In the genomic region with DNA sequence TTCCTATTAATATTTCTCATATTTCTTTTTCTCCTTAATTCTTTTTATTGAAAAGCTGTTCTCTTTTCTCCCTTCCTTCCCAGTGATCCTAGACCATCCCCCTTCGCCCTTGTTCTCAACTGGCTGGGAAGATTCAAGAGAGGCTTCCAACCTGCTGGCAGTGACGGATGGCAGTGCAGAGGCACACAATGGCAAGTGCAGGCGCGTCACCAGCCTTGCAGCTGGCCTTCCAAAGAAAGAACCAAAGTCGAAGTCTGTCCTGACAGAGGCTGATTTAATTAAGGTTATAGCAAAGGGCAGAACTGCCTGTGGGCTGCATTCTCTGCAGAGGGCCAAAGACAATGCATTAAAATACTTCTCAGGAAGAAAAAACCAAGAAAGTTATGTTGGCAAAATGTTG, we compare ENCODE assay signal across 10 cellular contexts. TPM values are rescaled to one million over a fixed set of nuclear protein-coding genes. Genes with fewer than 3 reads are reported as not detected.
DNase-seq lines count a peak whose midpoint lies in the region; ATAC-seq and TF ChIP-seq lines count a peak whose summit lies in the region.
"Had no signal": no experiment of that assay in that cellular context is flagged by ENCODE, and none has a peak within 500 bp of the region (broad histone marks: within the 10 kb centered on the region; RNA-seq: fewer than 3 reads in every experiment).

No MANE protein-coding gene starts in this region.

- ATAC-seq in SK-N-SH treated with all-trans-retinoic acid at 6 μM for 48 hours, result no peak; the same call in 2 of the 3 replicates
- ATAC-seq: sciatic nerve had no signal

- POLR2A ChIA-PET in SK-N-SH (lab: Yijun Ruan, JAX), result no interaction called here

- no peak for TF ChIP-seq EP300 in SK-N-SH (IDR thresholded peaks at IDR 0.05; ENCODE audit: borderline replicate concordance in 1 of 2, low read depth in 1 of 2, low read length in 1 of 2)

- H3K27me3 ChIP-seq in SK-N-SH (ENCODE audit: insufficient read depth) (no peaks in the 10 kb centered on the region), prostate gland (replicated peaks; ENCODE audit: insufficient read depth) (no peaks in the 10 kb centered on the region)

- no peak for TF ChIP-seq CTCF in SK-N-SH (IDR thresholded peaks at IDR 0.05)
- no peak for TF ChIP-seq CTCF in prostate gland (IDR thresholded peaks at IDR 0.05)

- no peaks in the 10 kb centered on the region for H4K20me1 ChIP-seq in SK-N-SH (ENCODE audit: insufficient read depth)

- no peaks in the 10 kb centered on the region for H3K9me2 ChIP-seq in SK-N-SH

- H3K4me1 ChIP-seq in SK-N-SH (ENCODE audit: control insufficient read depth in 1 of 2, insufficient read depth in 2 of 2, low read depth in 1 of 2, low read length in 1 of 2) (peaks cover 0 to 44% of the 10 kb centered on the region in 2 experiments; a peak in 3 of 4 replicates), prostate gland (replicated peaks) (peaks cover 8% of the 10 kb centered on the region)

- peaks cover 17% of the 10 kb centered on the region for H3F3A ChIP-seq in SK-N-SH (replicated peaks; ENCODE audit: insufficient read depth)

- intact Hi-C loops in prostate gland (cut with DNase I), result loop anchor here (10.0 kb wide), 1 partner anchor 156 kb away; no protein-coding TSS in a partner anchor

- H3K27ac ChIP-seq in SK-N-SH (ENCODE audit: low read depth in 2 of 2, low read length in 1 of 2) (peak overlapping the region in 1 of 2 experiments; percentile 28; a peak in 2 of 4 replicates), prostate gland (peak overlapping the region in 1 of 2 donors; percentile 19)
- H3K27ac ChIP-seq: SK-N-MC had no signal

- H3K36me3 ChIP-seq in SK-N-SH (replicated peaks in 1 of 2; ENCODE audit: control insufficient read depth in 1 of 2, insufficient read depth in 2 of 2, low read length in 1 of 2) (no peaks in the 10 kb centered on the region), prostate gland (no peaks in the 10 kb centered on the region)

- CTCF ChIA-PET in SK-N-SH (lab: Yijun Ruan, JAX), result no interaction called here

- peaks cover 66% of the 10 kb centered on the region for H3K79me2 ChIP-seq in SK-N-SH (ENCODE audit: insufficient read depth)

- no peak for TF ChIP-seq RAD21 in SK-N-SH (IDR thresholded peaks at IDR 0.05; ENCODE audit: low read length)

- H3K9ac ChIP-seq in SK-N-SH, result no peak overlapping the region

- no peaks in the 10 kb centered on the region for H3K9me3 ChIP-seq in SK-N-SH
- H3K9me3 ChIP-seq in prostate gland, result no peaks in the 10 kb centered on the region

- WGBS in SK-N-SH (ENCODE audit: low lambda C conversion rate), result 21% methylated on average over 5 of the region's 5 CpGs
- WGBS in prostate gland, result 43% methylated on average over 5 of the region's 5 CpGs

- no peak for TF ChIP-seq POLR2A in prostate gland (IDR thresholded peaks at IDR 0.05)

- H2AFZ ChIP-seq in SK-N-SH (ENCODE audit: low read depth), result no peak overlapping the region

- peak overlapping the region; percentile 45; the same call in 1 of the 2 replicates for H3K4me2 ChIP-seq in SK-N-SH

- no peak for DNase-seq in SK-N-SH
- peak; percentile 35 for DNase-seq in NCI-H345 treated with DMSO at 0.1 percent for 48 hours (lab: John Stamatoyannopoulos, UW; ENCODE audit: unreplicated experiment)
- DNase-seq in globus pallidus (ENCODE audit: low spot score), result peak; percentile 17
- DNase-seq in pons (ENCODE audit: low spot score), result peak; percentile 29
- DNase-seq in prostate gland (ENCODE audit: low spot score), result no peak
- no peak for DNase-seq in DMS114 treated with DMSO at 0.1 percent for 48 hours (lab: John Stamatoyannopoulos, UW; ENCODE audit: unreplicated experiment)
- DNase-seq in NCI-H524 (lab: John Stamatoyannopoulos, UW), result no peak

- H3K4me3 ChIP-seq in SK-N-SH (ENCODE audit: low read depth in 2 of 2, low read length in 1 of 2) (no peak overlapping the region), prostate gland (no peak overlapping the region)
- H3K4me3 ChIP-seq: SK-N-MC had no signal

TF ChIP-seq in SK-N-SH, 30 proteins besides CTCF, POLR2A, EP300 and RAD21:
- TF ChIP-seq, protein P1, sequence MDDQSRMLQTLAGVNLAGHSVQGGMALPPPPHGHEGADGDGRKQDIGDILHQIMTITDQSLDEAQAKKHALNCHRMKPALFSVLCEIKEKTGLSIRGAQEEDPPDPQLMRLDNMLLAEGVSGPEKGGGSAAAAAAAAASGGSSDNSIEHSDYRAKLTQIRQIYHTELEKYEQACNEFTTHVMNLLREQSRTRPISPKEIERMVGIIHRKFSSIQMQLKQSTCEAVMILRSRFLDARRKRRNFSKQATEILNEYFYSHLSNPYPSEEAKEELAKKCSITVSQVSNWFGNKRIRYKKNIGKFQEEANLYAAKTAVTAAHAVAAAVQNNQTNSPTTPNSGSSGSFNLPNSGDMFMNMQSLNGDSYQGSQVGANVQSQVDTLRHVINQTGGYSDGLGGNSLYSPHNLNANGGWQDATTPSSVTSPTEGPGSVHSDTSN (IDR thresholded peaks at IDR 0.05), result 0 out of 2 replicates have a peak, but pooled peaks have one; percentile 11
- TF ChIP-seq MEF2A (IDR thresholded peaks at IDR 0.05; ENCODE audit: borderline replicate concordance, low read depth), result no peak

TF ChIP-seq in SK-N-SH treated with all-trans-retinoic acid at 6 μM for 48 hours, 23 proteins besides CTCF, POLR2A, EP300 and RAD21 (continues in another document):
- TF ChIP-seq ZFP3 (CRISPR knock-in tag; IDR thresholded peaks at IDR 0.05) (no peak), TOX (CRISPR knock-in tag; IDR thresholded peaks at IDR 0.05; ENCODE audit: borderline replicate concordance) (no peak), RARB (CRISPR knock-in tag; IDR thresholded peaks at IDR 0.05) (no peak), TCF4 (CRISPR knock-in tag; IDR thresholded peaks at IDR 0.05; ENCODE audit: borderline replicate concordance) (no peak), OSR1 (CRISPR knock-in tag; IDR thresholded peaks at IDR 0.05) (no peak), ZC3H10 (CRISPR knock-in tag; IDR thresholded peaks at IDR 0.05) (no peak), CSDC2 (CRISPR knock-in tag; IDR thresholded peaks at IDR 0.05) (no peak), ZNF70 (CRISPR knock-in tag; IDR thresholded peaks at IDR 0.05) (no peak), ESRRG (CRISPR knock-in tag; IDR thresholded peaks at IDR 0.05) (no peak), ZNF565 (CRISPR knock-in tag; conservative IDR thresholded peaks at IDR 0.05; ENCODE audit: low read depth) (no peak), PPARA (CRISPR knock-in tag; IDR thresholded peaks at IDR 0.05; ENCODE audit: borderline replicate concordance) (no peak), BACH2 (CRISPR knock-in tag; IDR thresholded peaks at IDR 0.05; ENCODE audit: borderline replicate concordance) (no peak), SNAI2 (CRISPR knock-in tag; IDR thresholded peaks at IDR 0.05) (no peak), ZFP30 (CRISPR knock-in tag; IDR thresholded peaks at IDR 0.05) (no peak)
- TF ChIP-seq, protein P2, sequence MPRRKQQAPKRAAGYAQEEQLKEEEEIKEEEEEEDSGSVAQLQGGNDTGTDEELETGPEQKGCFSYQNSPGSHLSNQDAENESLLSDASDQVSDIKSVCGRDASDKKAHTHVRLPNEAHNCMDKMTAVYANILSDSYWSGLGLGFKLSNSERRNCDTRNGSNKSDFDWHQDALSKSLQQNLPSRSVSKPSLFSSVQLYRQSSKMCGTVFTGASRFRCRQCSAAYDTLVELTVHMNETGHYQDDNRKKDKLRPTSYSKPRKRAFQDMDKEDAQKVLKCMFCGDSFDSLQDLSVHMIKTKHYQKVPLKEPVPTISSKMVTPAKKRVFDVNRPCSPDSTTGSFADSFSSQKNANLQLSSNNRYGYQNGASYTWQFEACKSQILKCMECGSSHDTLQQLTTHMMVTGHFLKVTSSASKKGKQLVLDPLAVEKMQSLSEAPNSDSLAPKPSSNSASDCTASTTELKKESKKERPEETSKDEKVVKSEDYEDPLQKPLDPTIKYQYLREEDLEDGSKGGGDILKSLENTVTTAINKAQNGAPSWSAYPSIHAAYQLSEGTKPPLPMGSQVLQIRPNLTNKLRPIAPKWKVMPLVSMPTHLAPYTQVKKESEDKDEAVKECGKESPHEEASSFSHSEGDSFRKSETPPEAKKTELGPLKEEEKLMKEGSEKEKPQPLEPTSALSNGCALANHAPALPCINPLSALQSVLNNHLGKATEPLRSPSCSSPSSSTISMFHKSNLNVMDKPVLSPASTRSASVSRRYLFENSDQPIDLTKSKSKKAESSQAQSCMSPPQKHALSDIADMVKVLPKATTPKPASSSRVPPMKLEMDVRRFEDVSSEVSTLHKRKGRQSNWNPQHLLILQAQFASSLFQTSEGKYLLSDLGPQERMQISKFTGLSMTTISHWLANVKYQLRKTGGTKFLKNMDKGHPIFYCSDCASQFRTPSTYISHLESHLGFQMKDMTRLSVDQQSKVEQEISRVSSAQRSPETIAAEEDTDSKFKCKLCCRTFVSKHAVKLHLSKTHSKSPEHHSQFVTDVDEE (CRISPR knock-in tag; IDR thresholded peaks at IDR 0.05), result no peak
- TF ChIP-seq, protein P3, sequence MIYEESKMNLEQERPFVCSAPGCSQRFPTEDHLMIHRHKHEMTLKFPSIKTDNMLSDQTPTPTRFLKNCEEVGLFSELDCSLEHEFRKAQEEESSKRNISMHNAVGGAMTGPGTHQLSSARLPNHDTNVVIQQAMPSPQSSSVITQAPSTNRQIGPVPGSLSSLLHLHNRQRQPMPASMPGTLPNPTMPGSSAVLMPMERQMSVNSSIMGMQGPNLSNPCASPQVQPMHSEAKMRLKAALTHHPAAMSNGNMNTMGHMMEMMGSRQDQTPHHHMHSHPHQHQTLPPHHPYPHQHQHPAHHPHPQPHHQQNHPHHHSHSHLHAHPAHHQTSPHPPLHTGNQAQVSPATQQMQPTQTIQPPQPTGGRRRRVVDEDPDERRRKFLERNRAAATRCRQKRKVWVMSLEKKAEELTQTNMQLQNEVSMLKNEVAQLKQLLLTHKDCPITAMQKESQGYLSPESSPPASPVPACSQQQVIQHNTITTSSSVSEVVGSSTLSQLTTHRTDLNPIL (CRISPR knock-in tag; IDR thresholded peaks at IDR 0.05; ENCODE audit: low read depth), result no peak
- TF ChIP-seq, protein P4, sequence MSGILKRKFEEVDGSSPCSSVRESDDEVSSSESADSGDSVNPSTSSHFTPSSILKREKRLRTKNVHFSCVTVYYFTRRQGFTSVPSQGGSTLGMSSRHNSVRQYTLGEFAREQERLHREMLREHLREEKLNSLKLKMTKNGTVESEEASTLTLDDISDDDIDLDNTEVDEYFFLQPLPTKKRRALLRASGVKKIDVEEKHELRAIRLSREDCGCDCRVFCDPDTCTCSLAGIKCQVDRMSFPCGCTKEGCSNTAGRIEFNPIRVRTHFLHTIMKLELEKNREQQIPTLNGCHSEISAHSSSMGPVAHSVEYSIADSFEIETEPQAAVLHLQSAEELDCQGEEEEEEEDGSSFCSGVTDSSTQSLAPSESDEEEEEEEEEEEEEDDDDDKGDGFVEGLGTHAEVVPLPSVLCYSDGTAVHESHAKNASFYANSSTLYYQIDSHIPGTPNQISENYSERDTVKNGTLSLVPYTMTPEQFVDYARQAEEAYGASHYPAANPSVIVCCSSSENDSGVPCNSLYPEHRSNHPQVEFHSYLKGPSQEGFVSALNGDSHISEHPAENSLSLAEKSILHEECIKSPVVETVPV (CRISPR knock-in tag; IDR thresholded peaks at IDR 0.05), result no peak

RNA-seq across cellular contexts. Expression of a gene that starts 7.4 kb away (rescaled TPM):
- polyA plus RNA-seq in SK-N-SH (2012; rRNA removed), result 39.8 and 46.0 TPM in 2 replicates
- 28.2 and 31.0 TPM in 2 replicates for polyA plus RNA-seq in SK-N-SH (2012; cell fraction: cytosol; rRNA removed)
- 48.4 and 56.5 TPM in 2 replicates for polyA plus RNA-seq in SK-N-SH (2012; cell fraction: nucleus; rRNA removed)
- total RNA-seq in prostate gland, result 10 to 100 TPM; 20.4 to 86.5 TPM

Comparison
In these comparisons a context has a peak if more than half of its experiments do, and no peak if none do; other contexts are left out.
1. DNase-seq: peak in NCI-H345 treated with DMSO at 0.1 percent for 48 hours (single experiment), globus pallidus (single experiment) and pons (single experiment); none in SK-N-SH (single experiment), prostate gland (single experiment), DMS114 treated with DMSO at 0.1 percent for 48 hours (single experiment) and NCI-H524 (0 of 2).